8 cellular contexts compared by ENCODE assay signal in genomic region chr16:89924298-89924924, GRCh38. TPM values are rescaled to one million over a fixed set of nuclear protein-coding genes. Genes with fewer than 3 reads are reported as not detected.
DNase-seq lines count a peak whose midpoint lies in the region; ATAC-seq and TF ChIP-seq lines count a peak whose summit lies in the region.

No MANE protein-coding gene starts in this region.

- no peak for ATAC-seq in GM21526 (IDR thresholded peaks at IDR 0.05; ENCODE audit: low FRiP score, unreplicated experiment)
- no peak for ATAC-seq in GM21529 (IDR thresholded peaks at IDR 0.05; ENCODE audit: unreplicated experiment)

- H3K9me3 ChIP-seq in GM23248 (ENCODE audit: low read depth) (no peaks in the 10 kb centered on the region), OCI-LY7 (ENCODE audit: low read length) (no peaks in the 10 kb centered on the region)

- BruUV-seq in OCI-LY7 (replicated peaks; lab: Mats Ljungman, UMichigan) = no TSS peak

- H2AFZ ChIP-seq in GM23248 (no peak overlapping the region), OCI-LY7 (ENCODE audit: low read length) (no peak overlapping the region)

- POLR2A ChIA-PET in OCI-LY7 (lab: Charles Lee) = interaction anchor here (0.8 to 2.7 kb wide), 10 partner anchors 16 to 184 kb away, joined by 3 to 11 read pairs (median 5); partner anchors contain the start of gene DEF8

- WGBS in GM23248 (ENCODE audit: low coverage in 1 of 2, low lambda C conversion rate in 2 of 2, missing lambda C conversion rate in 2 of 2), 2 experiments = 2 to 10% methylated on average over 6 to 12 of the region's 14 CpGs

- H3K4me2 ChIP-seq in GM23248 (ENCODE audit: unreplicated experiment) = peak overlapping the region; percentile 99
- H3K4me2 ChIP-seq in OCI-LY7 (ENCODE audit: low read length) = peak overlapping the region; percentile 89

- H3K4me1 ChIP-seq in GM23248 (ENCODE audit: insufficient read depth) (peaks cover 29% of the 10 kb centered on the region), OCI-LY7 (ENCODE audit: insufficient read depth, low read length, poor library complexity, severe bottlenecking) (peaks cover 38% of the 10 kb centered on the region)

- in situ Hi-C loops in GM23248 (cut with MboI) = no loop called here

- peaks cover 8% of the 10 kb centered on the region; the same call in 1 of the 2 replicates for H4K20me1 ChIP-seq in GM23248 (ENCODE audit: insufficient read depth)
- H4K20me1 ChIP-seq in OCI-LY7 (ENCODE audit: insufficient read depth, low read length) = peaks cover 9% of the 10 kb centered on the region; the same call in 1 of the 2 replicates

- H3K4me3 ChIP-seq in GM23248 (peak overlapping the region; percentile 89), OCI-LY7 (ENCODE audit: low read depth, low read length, poor library complexity, severe bottlenecking) (peak overlapping the region; percentile 94)

- peak; percentile 44 for TF ChIP-seq CTCF in OCI-LY7 (conservative IDR thresholded peaks at IDR 0.05; ENCODE audit: low read length)

- H3K27me3 ChIP-seq in GM23248 (replicated peaks; ENCODE audit: insufficient read depth) = no peaks in the 10 kb centered on the region

- peaks cover 56% of the 10 kb centered on the region for H3K79me2 ChIP-seq in GM23248 (ENCODE audit: insufficient read depth)
- peaks cover 57% of the 10 kb centered on the region for H3K79me2 ChIP-seq in OCI-LY7 (ENCODE audit: insufficient read depth, low read depth, low read length)

- CTCF ChIA-PET in OCI-LY7 (lab: Charles Lee; ENCODE audit: unreplicated experiment) = interaction anchor here (0.9 to 1.4 kb wide), 2 partner anchors 18 to 23 kb away, joined by 3 to 5 read pairs; no protein-coding TSS in a partner anchor

- peak overlapping the region; percentile 98 for H3K9ac ChIP-seq in GM23248

- peaks cover 25% of the 10 kb centered on the region for H3F3A ChIP-seq in GM23248 (ENCODE audit: insufficient read depth)

- intact Hi-C loops in OCI-LY7 (cut with micrococcal nuclease; ENCODE audit: unreplicated experiment) = loop anchor here (2.0 to 5.0 kb wide), 2 partner anchors 48 to 153 kb away; partner anchors contain the start of gene PRDM7

- H3K36me3 ChIP-seq in GM23248 (ENCODE audit: low read depth) (peaks cover 5% of the 10 kb centered on the region; the same call in 1 of the 2 replicates), OCI-LY7 (ENCODE audit: insufficient read depth, low read length) (peaks cover 27% of the 10 kb centered on the region)

- peak overlapping the region; percentile 30 for H3K27ac ChIP-seq in GM23248
- peak overlapping the region; percentile 69 for H3K27ac ChIP-seq in OCI-LY7 (ENCODE audit: low read depth, low read length, poor library complexity, severe bottlenecking)
- peak overlapping the region; percentile 67 for H3K27ac ChIP-seq in caudate nucleus (ENCODE audit: low read depth, low read length)

- DNase-seq in AG20443 (ENCODE audit: low spot score) = peak; percentile 51
- peak; percentile 78 for DNase-seq in GM23248
- DNase-seq in OCI-LY7 (ENCODE audit: low spot score) = peak; percentile 91
- DNase-seq in caudate nucleus (lab: John Stamatoyannopoulos, UW) = peak in 42 of 61 donors; percentile 14 to 80 (median 42)
- peak; percentile 14 for DNase-seq in midbrain (lab: John Stamatoyannopoulos, UW)
- DNase-seq in NCI-H2029 treated with DMSO at 0.1 percent for 48 hours (lab: John Stamatoyannopoulos, UW) = no peak

- H3K9me2 ChIP-seq in GM23248 (ENCODE audit: insufficient read depth) (no peaks in the 10 kb centered on the region), OCI-LY7 (ENCODE audit: insufficient read depth, low read length) (no peaks in the 10 kb centered on the region)

RNA-seq across cellular contexts. Expression of gene TUBB3, which starts 1.3 kb away (rescaled TPM):
- 215 and 225 TPM in 2 replicates for total RNA-seq in GM23248 (2014; rRNA removed; shearing (Covaris generic))
- polyA plus RNA-seq in GM23248 (2016; fragmentation: Nextera tagmentation; extraction: Ambion mirVana) = 95.8 and 96.4 TPM in 2 replicates
- 59.6 and 63.7 TPM in 2 replicates for total RNA-seq in OCI-LY7 (2014; rRNA removed; shearing (Covaris generic))
- 118 and 192 TPM in 2 replicates for total RNA-seq in OCI-LY7 (2022)

RNA-seq across cellular contexts. Expression of gene MC1R, which starts 5.7 kb away (rescaled TPM):
- 5.6 and 7.7 TPM in 2 replicates for total RNA-seq in GM23248 (2014; rRNA removed; shearing (Covaris generic))
- polyA plus RNA-seq in GM23248 (2016; fragmentation: Nextera tagmentation; extraction: Ambion mirVana) = 3.8 and 4.0 TPM in 2 replicates
- 7.3 and 8.3 TPM in 2 replicates for total RNA-seq in OCI-LY7 (2014; rRNA removed; shearing (Covaris generic))
- 22.3 and 23.8 TPM in 2 replicates for total RNA-seq in OCI-LY7 (2022)

RNA-seq across cellular contexts. Expression of gene DEF8, which starts 24.1 kb away (rescaled TPM):
- total RNA-seq in GM23248 (2014; rRNA removed; shearing (Covaris generic)) = 65.8 and 106 TPM in 2 replicates
- 85.3 and 88.9 TPM in 2 replicates for polyA plus RNA-seq in GM23248 (2016; fragmentation: Nextera tagmentation; extraction: Ambion mirVana)
- 222 and 292 TPM in 2 replicates for total RNA-seq in OCI-LY7 (2014; rRNA removed; shearing (Covaris generic))
- total RNA-seq in OCI-LY7 (2022) = 295 and 380 TPM in 2 replicates

RNA-seq across cellular contexts. Expression of gene TCF25, which starts 51.0 kb away (rescaled TPM):
- 143 and 166 TPM in 2 replicates for total RNA-seq in GM23248 (2014; rRNA removed; shearing (Covaris generic))
- polyA plus RNA-seq in GM23248 (2016; fragmentation: Nextera tagmentation; extraction: Ambion mirVana) = 162 and 165 TPM in 2 replicates
- total RNA-seq in OCI-LY7 (2014; rRNA removed; shearing (Covaris generic)) = 120 and 141 TPM in 2 replicates
- 255 and 263 TPM in 2 replicates for total RNA-seq in OCI-LY7 (2022)
